13 cellular contexts compared by ENCODE assay signal in genomic region chr5:148653840-148654781, GRCh38. TPM values are rescaled to one million over a fixed set of nuclear protein-coding genes. Genes with fewer than 3 reads are reported as not detected.
DNase-seq lines count a peak whose midpoint lies in the region; ATAC-seq and TF ChIP-seq lines count a peak whose summit lies in the region.
"Had no signal": no experiment of that assay in that cellular context is flagged by ENCODE, and none has a peak within 500 bp of the region (broad histone marks: within the 10 kb centered on the region; RNA-seq: fewer than 3 reads in every experiment).

TSS of gene HTR4 (minus strand) at chr5:148654527. CDS start at chr5:148637014, 17,513 bp downstream.

- H3K27me3 Mint-ChIP-seq in stimulated activated naive B cell treated with anti-CD40 and anti-IgM and Interleukin-4, amounts not matched to agents 10 μg/mL and 1 μg/mL and 100 μg/mL, for 72 hours = peaks cover 38% of the 10 kb centered on the region in 2 donors
- peaks cover 6 to 26% (median 25%) of the 10 kb centered on the region in 3 donors for H3K27me3 Mint-ChIP-seq in immature natural killer cell (ENCODE audit: low read depth in 3 of 3)

- peak within 1 kb of the TSS; percentile 24 for H3K9ac ChIP-seq in neural cell (ENCODE audit: low read length)

- no peaks in the 10 kb centered on the region for H3K4me1 Mint-ChIP-seq in stimulated activated naive B cell treated with anti-CD40 and anti-IgM and Interleukin-4, amounts not matched to agents 10 μg/mL and 1 μg/mL and 100 μg/mL, for 72 hours
- H3K4me1 Mint-ChIP-seq in immature natural killer cell = no peaks in the 10 kb centered on the region

- peaks cover 41% of the 10 kb centered on the region for H3K27me3 ChIP-seq in neural cell (ENCODE audit: insufficient read depth, low read depth, low read length)

- no peak for ATAC-seq in stimulated activated naive B cell treated with anti-CD40 and anti-IgM and Interleukin-4, amounts not matched to agents 10 μg/mL and 1 μg/mL and 100 μg/mL, for 72 hours (replicated peaks)

- no peak within 1 kb of the TSS for H3K27ac Mint-ChIP-seq in stimulated activated naive B cell treated with anti-CD40 and anti-IgM and Interleukin-4, amounts not matched to agents 10 μg/mL and 1 μg/mL and 100 μg/mL, for 72 hours
- H3K27ac Mint-ChIP-seq in immature natural killer cell = peak within 1 kb of the TSS in 1 of 6 donors; percentile 29

- no peaks in the 10 kb centered on the region for H3K9me3 ChIP-seq in neural cell (ENCODE audit: low read length)
- no peaks in the 10 kb centered on the region for H3K9me3 ChIP-seq in OCI-LY7 (ENCODE audit: low read length)

- H3K4me3 Mint-ChIP-seq in stimulated activated naive B cell treated with anti-CD40 and anti-IgM and Interleukin-4, amounts not matched to agents 10 μg/mL and 1 μg/mL and 100 μg/mL, for 72 hours = no peak within 1 kb of the TSS
- H3K4me3 Mint-ChIP-seq in immature natural killer cell = peak within 1 kb of the TSS in 1 of 5 donors; percentile 24

- TF ChIP-seq CTCF in neural cell (IDR thresholded peaks at IDR 0.05; ENCODE audit: poor library complexity, severe bottlenecking) (peak; percentile 25), OCI-LY7 (conservative IDR thresholded peaks at IDR 0.05; ENCODE audit: low read length) (no peak)

- H3K79me2 ChIP-seq in neural cell (replicated peaks; ENCODE audit: insufficient read depth, low read length) (no peaks in the 10 kb centered on the region), OCI-LY7 (ENCODE audit: insufficient read depth, low read depth, low read length) (no peaks in the 10 kb centered on the region)

- no peaks in the 10 kb centered on the region for H3K36me3 ChIP-seq in neural cell (ENCODE audit: insufficient read depth, low read length)
- no peaks in the 10 kb centered on the region for H3K36me3 ChIP-seq in OCI-LY7 (ENCODE audit: insufficient read depth, low read length)

- no peak for TF ChIP-seq RAD21 in neural cell (conservative IDR thresholded peaks at IDR 0.05)

- H2AFZ ChIP-seq in neural cell (ENCODE audit: low read depth, low read length) (no peak within 1 kb of the TSS), OCI-LY7 (ENCODE audit: low read length) (no peak within 1 kb of the TSS)

- DNase-seq in DMS153 treated with DMSO at 0.1 percent for 48 hours (lab: John Stamatoyannopoulos, UW; ENCODE audit: unreplicated experiment) (peak; percentile 8), NCI-H345 (lab: John Stamatoyannopoulos, UW) (peak; percentile 13), head of caudate nucleus (peak in 29 of 42 donors; percentile 10 to 66 (median 40)), OCI-LY7 (ENCODE audit: low spot score) (no peak), middle frontal gyrus (ENCODE audit: extremely low spot score, low spot score) (no peak), immature natural killer cell (no peak)
- no peak for DNase-seq in stimulated activated naive B cell treated with anti-CD40 and anti-IgM and Interleukin-4, amounts not matched to agents 10 μg/mL and 1 μg/mL and 100 μg/mL, for 72 hours
- DNase-seq: activated CD8-positive, alpha-beta memory T cell treated with anti-CD3 and anti-CD28 coated beads, Interleukin-2, amount 50 U/mL, for 4 hours; NCI-H1694 had no signal

- TF ChIP-seq EP300 in neural cell (conservative IDR thresholded peaks at IDR 0.05; ENCODE audit: poor library complexity, severe bottlenecking) = no peak

- POLR2A ChIA-PET in OCI-LY7 (lab: Charles Lee) = no interaction called here

- CTCF ChIA-PET in OCI-LY7 (lab: Charles Lee; ENCODE audit: unreplicated experiment) = no interaction called here

- BruUV-seq in OCI-LY7 (replicated peaks; lab: Mats Ljungman, UMichigan) = no TSS peak

- H3K4me3 ChIP-seq in neural cell (ENCODE audit: low read length) = peak within 1 kb of the TSS; percentile 62
- no peak within 1 kb of the TSS for H3K4me3 ChIP-seq in OCI-LY7 (ENCODE audit: low read depth, low read length, poor library complexity, severe bottlenecking)

- no peak within 1 kb of the TSS for H3K4me2 ChIP-seq in neural cell (ENCODE audit: low read length)
- H3K4me2 ChIP-seq in OCI-LY7 (ENCODE audit: low read length) = no peak within 1 kb of the TSS

- intact Hi-C loops in head of caudate nucleus (cut with DNase I) (no loop called here), OCI-LY7 (cut with micrococcal nuclease; ENCODE audit: unreplicated experiment) (no loop called here)

- H4K20me1 ChIP-seq in neural cell (ENCODE audit: insufficient read depth) (no peaks in the 10 kb centered on the region), OCI-LY7 (ENCODE audit: insufficient read depth, low read length) (no peaks in the 10 kb centered on the region)

- H3K36me3 Mint-ChIP-seq in stimulated activated naive B cell treated with anti-CD40 and anti-IgM and Interleukin-4, amounts not matched to agents 10 μg/mL and 1 μg/mL and 100 μg/mL, for 72 hours = no peaks in the 10 kb centered on the region
- peaks cover 0 to 6% (median 0%) of the 10 kb centered on the region in 3 donors for H3K36me3 Mint-ChIP-seq in immature natural killer cell

- H3F3A ChIP-seq in neural cell (ENCODE audit: insufficient read depth, low read length, poor library complexity, severe bottlenecking) = no peaks in the 10 kb centered on the region

- H3K9me3 Mint-ChIP-seq in stimulated activated naive B cell treated with anti-CD40 and anti-IgM and Interleukin-4, amounts not matched to agents 10 μg/mL and 1 μg/mL and 100 μg/mL, for 72 hours = no peaks in the 10 kb centered on the region
- H3K9me3 Mint-ChIP-seq in immature natural killer cell = peaks cover 0 to 7% (median 0%) of the 10 kb centered on the region in 6 donors

- no peaks in the 10 kb centered on the region for H3K4me1 ChIP-seq in OCI-LY7 (ENCODE audit: insufficient read depth, low read length, poor library complexity, severe bottlenecking)

- H3K9me2 ChIP-seq in neural cell (ENCODE audit: insufficient read depth, low read length) (no peaks in the 10 kb centered on the region), OCI-LY7 (ENCODE audit: insufficient read depth, low read length) (no peaks in the 10 kb centered on the region)

- H3K27ac ChIP-seq in neural cell (ENCODE audit: low read length) = no peak within 1 kb of the TSS
- H3K27ac ChIP-seq in OCI-LY7 (ENCODE audit: low read depth, low read length, poor library complexity, severe bottlenecking) = no peak within 1 kb of the TSS

TF ChIP-seq in neural cell, 6 proteins besides CTCF, POLR2A, EP300 and RAD21:
- TF ChIP-seq REST (IDR thresholded peaks at IDR 0.05; ENCODE audit: borderline replicate concordance) = no peak
- no peak for TF ChIP-seq EZH2 (IDR thresholded peaks at IDR 0.05; ENCODE audit: borderline replicate concordance, insufficient read depth, low read length, poor library complexity, severe bottlenecking)

RNA-seq across cellular contexts. Expression of gene HTR4, which starts in this region (rescaled TPM):
- polyA plus RNA-seq in neural cell = 0.24 TPM in 1 of 2 replicates, not detected in the other
- polyA minus RNA-seq in neural cell = 0.58 and 0.97 TPM in 2 replicates
- not detected in 2 replicates for total RNA-seq in OCI-LY7 (2014; rRNA removed; shearing (Covaris generic))
- total RNA-seq in OCI-LY7 (2022) = not detected in 2 replicates
- polyA plus RNA-seq in immature natural killer cell = not detected
- total RNA-seq: bronchial epithelial cell, glomerular endothelial cell, pulmonary artery endothelial cell had no signal

Comparison
In these comparisons a context has a peak if more than half of its experiments do, and no peak if none do; other contexts are left out.
1. DNase-seq: peak in DMS153 treated with DMSO at 0.1 percent for 48 hours (single experiment), NCI-H345 (single experiment) and head of caudate nucleus (29 of 42); none in OCI-LY7 (single experiment), middle frontal gyrus (single experiment), stimulated activated naive B cell treated with anti-CD40 and anti-IgM and Interleukin-4, amounts not matched to agents 10 μg/mL and 1 μg/mL and 100 μg/mL, for 72 hours (single experiment) and immature natural killer cell (0 of 3).